Comparison of ENCODE assay signal across 30 cellular contexts in the genomic region with DNA sequence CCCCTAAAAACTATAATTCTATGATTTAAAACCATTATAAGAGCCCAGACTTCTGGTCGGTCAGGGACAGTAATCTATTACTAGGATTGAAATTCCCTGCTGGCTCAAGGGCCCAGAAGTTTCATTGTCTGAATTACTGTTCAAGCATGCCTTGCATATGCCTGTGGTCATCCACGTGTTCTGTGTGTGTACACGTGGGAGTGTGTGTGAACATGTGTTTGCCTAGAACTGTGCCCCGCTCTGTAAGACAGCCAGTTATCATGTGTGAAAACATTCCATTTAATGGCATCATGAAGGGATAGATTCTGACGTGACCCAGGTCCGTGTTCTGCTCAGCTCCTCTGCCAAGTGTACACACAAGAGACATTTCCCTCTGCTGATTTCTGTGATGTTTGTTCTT.
"Had no signal": no experiment of that assay in that cellular context is flagged by ENCODE, and none has a peak within 500 bp of the region (broad histone marks: within the 10 kb centered on the region; RNA-seq: fewer than 3 reads in every experiment).

No MANE protein-coding gene starts in this region.

- H3K27me3 ChIP-seq: body of pancreas, colonic mucosa, dorsolateral prefrontal cortex had no signal

- DNase-seq: activated CD4-positive, alpha-beta memory T cell treated with anti-CD3 and anti-CD28 coated beads for 36 hours; activated CD4-positive, alpha-beta T cell treated with anti-CD3 and anti-CD28 coated beads for 36 hours; activated CD4-positive, alpha-beta T cell treated with anti-CD3 and anti-CD28 coated beads, Interleukin-2, amount 10 ng/mL, durations not matched to agents 24 days and 14 days; activated CD4-positive, CD25-positive, alpha-beta regulatory T cell; activated CD4-positive, CD25-positive, alpha-beta regulatory T cell treated with anti-CD3 and anti-CD28 coated beads, Interleukin-2, amount 50 U/mL, for 72 hours; activated CD8-positive, alpha-beta memory T cell treated with anti-CD3 and anti-CD28 coated beads, Interleukin-2, amount 10 ng/mL, durations not matched to agents 7 days and 5 days; activated CD8-positive, alpha-beta memory T cell treated with anti-CD3 and anti-CD28 coated beads, Interleukin-2, amount 50 U/mL, for 4 hours; activated CD8-positive, alpha-beta T cell treated with anti-CD3 and anti-CD28 coated beads, Interleukin-2, amount 10 ng/mL, durations not matched to agents 7 days and 5 days; activated effector memory CD4-positive, alpha-beta T cell treated with anti-CD3 and anti-CD28 coated beads, Interleukin-2, amount 50 U/mL, for 16 hours; activated naive CD4-positive, alpha-beta T cell treated with anti-CD3 and anti-CD28 coated beads for 36 hours; activated naive CD8-positive, alpha-beta T cell treated with anti-CD3 and anti-CD28 coated beads for 36 hours; activated naive CD8-positive, alpha-beta T cell treated with anti-CD3 and anti-CD28 coated beads, Interleukin-2, amount 50 U/mL, for 24 hours; activated T-cell treated with anti-CD3 and anti-CD28 coated beads, Interleukin-2, amount 50 U/mL, for 1 hour; activated T-cell treated with anti-CD3 and anti-CD28 coated beads, Interleukin-2, amount 50 U/mL, for 48 hours; adrenal gland; amygdala; aorta; body of pancreas; central memory CD4-positive, alpha-beta T cell; cerebellar nuclear complex; colonic mucosa; dorsolateral prefrontal cortex; effector memory CD4-positive, alpha-beta T cell; endodermal cell; foreskin melanocyte; heart right ventricle; T-helper 2 cell had no signal

- H3K36me3 ChIP-seq: adrenal gland, cardiac muscle cell, colonic mucosa, esophagus muscularis mucosa, gastroesophageal sphincter, heart right ventricle had no signal

- H3K9me3 ChIP-seq: adrenal gland, body of pancreas, colonic mucosa, esophagus muscularis mucosa, heart right ventricle had no signal

- H3K4me1 ChIP-seq: adrenal gland, body of pancreas, colonic mucosa, esophagus muscularis mucosa, gastroesophageal sphincter, heart right ventricle had no signal

- H3K27ac ChIP-seq: adrenal gland, body of pancreas, cardiac muscle cell, colonic mucosa, esophagus muscularis mucosa, gastroesophageal sphincter, heart right ventricle had no signal

- ATAC-seq: activated CD4-positive, alpha-beta T cell treated with anti-CD3 and anti-CD28 coated beads for 36 hours; activated CD8-positive, alpha-beta memory T cell treated with anti-CD3 and anti-CD28 coated beads, Interleukin-2, amount 10 ng/mL, durations not matched to agents 7 days and 5 days; activated CD8-positive, alpha-beta T cell treated with anti-CD3 and anti-CD28 coated beads, Interleukin-2, amount 10 ng/mL, durations not matched to agents 7 days and 5 days; activated naive CD8-positive, alpha-beta T cell treated with anti-CD3 and anti-CD28 coated beads, Interleukin-2, amount 50 U/mL, for 24 hours; body of pancreas; gastroesophageal sphincter had no signal

- H3K4me3 ChIP-seq: adrenal gland, body of pancreas, cardiac muscle cell, colonic mucosa, dorsolateral prefrontal cortex, esophagus muscularis mucosa, gastroesophageal sphincter, heart right ventricle had no signal
